ENCODE assay signal across 12 cellular contexts in genomic region chr10:79356104-79356503, GRCh38. TPM values are rescaled to one million over a fixed set of nuclear protein-coding genes. Genes with fewer than 3 reads are reported as not detected.
DNase-seq lines count a peak whose midpoint lies in the region; ATAC-seq and TF ChIP-seq lines count a peak whose summit lies in the region.
"Had no signal": no experiment of that assay in that cellular context is flagged by ENCODE, and none has a peak within 500 bp of the region (broad histone marks: within the 10 kb centered on the region; RNA-seq: fewer than 3 reads in every experiment).

No MANE protein-coding gene starts in this region.

- H3K4me1 Mint-ChIP-seq in activated naive CD4-positive, alpha-beta T cell treated with anti-CD3 and anti-CD28 coated beads, Interleukin-2, amount 10 ng/mL, durations not matched to agents 7 days and 5 days = peaks cover 22% of the 10 kb centered on the region

- H3K4me3 Mint-ChIP-seq in activated naive CD4-positive, alpha-beta T cell treated with anti-CD3 and anti-CD28 coated beads, Interleukin-2, amount 10 ng/mL, durations not matched to agents 7 days and 5 days = no peak overlapping the region

- no peaks in the 10 kb centered on the region for H3K9me3 ChIP-seq in upper lobe of left lung
- H3K9me3 ChIP-seq: pancreas had no signal

- peak overlapping the region in 1 of 4 donors; percentile 13 for H3K27ac ChIP-seq in upper lobe of left lung
- H3K27ac ChIP-seq: GM23248, pancreas had no signal

- no peak for TF ChIP-seq EP300 in upper lobe of left lung (IDR thresholded peaks at IDR 0.05)

- H3K36me3 Mint-ChIP-seq in activated naive CD4-positive, alpha-beta T cell treated with anti-CD3 and anti-CD28 coated beads, Interleukin-2, amount 10 ng/mL, durations not matched to agents 7 days and 5 days = peaks cover 51% of the 10 kb centered on the region

- no peaks in the 10 kb centered on the region for H3K27me3 ChIP-seq in upper lobe of left lung
- H3K27me3 ChIP-seq: pancreas had no signal

- intact Hi-C loops in sciatic nerve (cut with DNase I) = no loop called here

- no peak for TF ChIP-seq POLR2A in upper lobe of left lung (IDR thresholded peaks at IDR 0.05)

- H3K27me3 Mint-ChIP-seq in activated naive CD4-positive, alpha-beta T cell treated with anti-CD3 and anti-CD28 coated beads, Interleukin-2, amount 10 ng/mL, durations not matched to agents 7 days and 5 days = no peaks in the 10 kb centered on the region

- TF ChIP-seq CTCF in upper lobe of left lung (IDR thresholded peaks at IDR 0.05) = no peak

- no peak overlapping the region for H3K4me3 ChIP-seq in upper lobe of left lung
- H3K4me3 ChIP-seq: GM23248, pancreas had no signal

- ATAC-seq in esophagus mucosa (peak; percentile 9), upper lobe of left lung (ENCODE audit: low FRiP score in 2 of 2) (peak; percentile 3 to 56), sciatic nerve (no peak)
- ATAC-seq: Panc1 had no signal

- H3K4me1 ChIP-seq in upper lobe of left lung = peaks cover 0 to 4% (median 0%) of the 10 kb centered on the region in 4 donors

- peak overlapping the region; percentile 50 for H3K27ac Mint-ChIP-seq in activated naive CD4-positive, alpha-beta T cell treated with anti-CD3 and anti-CD28 coated beads, Interleukin-2, amount 10 ng/mL, durations not matched to agents 7 days and 5 days

- peaks cover 4 to 43% (median 29%) of the 10 kb centered on the region in 4 donors for H3K36me3 ChIP-seq in upper lobe of left lung

- CTCF ChIA-PET in activated naive CD4-positive, alpha-beta T cell treated with anti-CD3 and anti-CD28 coated beads, Interleukin-2, amount 10 ng/mL, durations not matched to agents 7 days and 5 days (lab: Charles Lee) = interaction anchor here (1.2 kb wide), 1 partner anchor 18 kb away, joined by 4 read pairs; no protein-coding TSS in a partner anchor

- DNase-seq in activated naive CD4-positive, alpha-beta T cell treated with anti-CD3 and anti-CD28 coated beads, Interleukin-2, amount 10 ng/mL, durations not matched to agents 7 days and 5 days = no peak
- DNase-seq in activated naive CD4-positive, alpha-beta T cell treated with Interleukin-2 at 50 U/mL for 16 hours = no peak
- DNase-seq in NOMO-1 (lab: John Stamatoyannopoulos, UW; ENCODE audit: unreplicated experiment in 2 of 2) (peak; percentile 57 to 60), upper lobe of left lung (peak in 1 of 2 donors; percentile 25), sciatic nerve (ENCODE audit: low spot score) (no peak), NCI-H146 (lab: John Stamatoyannopoulos, UW) (no peak), DMS79 (lab: John Stamatoyannopoulos, UW) (no peak)
- DNase-seq: GM23248, NCI-H2227 treated with DMSO at 0.1 percent for 48 hours had no signal

- no peaks in the 10 kb centered on the region for H3K9me3 Mint-ChIP-seq in activated naive CD4-positive, alpha-beta T cell treated with anti-CD3 and anti-CD28 coated beads, Interleukin-2, amount 10 ng/mL, durations not matched to agents 7 days and 5 days

- 70 to 71% methylated on average over 3 to 5 of the region's 5 CpGs for WGBS in upper lobe of left lung, 2 donors

RNA-seq across cellular contexts. Expression of gene PPIF, which starts 8.8 kb away (rescaled TPM):
- total RNA-seq in esophagus mucosa (77.8 TPM), upper lobe of left lung (10 to 100 TPM; 19.3 to 46.5 (median 31.2) TPM), sciatic nerve (18.8 TPM)

Comparison
In these comparisons a context has a peak if more than half of its experiments do, and no peak if none do; other contexts are left out.
1. DNase-seq: peak in NOMO-1 (2 of 2); none in activated naive CD4-positive, alpha-beta T cell treated with anti-CD3 and anti-CD28 coated beads, Interleukin-2, amount 10 ng/mL, durations not matched to agents 7 days and 5 days (single experiment), activated naive CD4-positive, alpha-beta T cell treated with Interleukin-2 at 50 U/mL for 16 hours (single experiment), sciatic nerve (single experiment), NCI-H146 (single experiment) and DMS79 (single experiment).